ENCODE assay signal across 29 cellular contexts in the genomic region with DNA sequence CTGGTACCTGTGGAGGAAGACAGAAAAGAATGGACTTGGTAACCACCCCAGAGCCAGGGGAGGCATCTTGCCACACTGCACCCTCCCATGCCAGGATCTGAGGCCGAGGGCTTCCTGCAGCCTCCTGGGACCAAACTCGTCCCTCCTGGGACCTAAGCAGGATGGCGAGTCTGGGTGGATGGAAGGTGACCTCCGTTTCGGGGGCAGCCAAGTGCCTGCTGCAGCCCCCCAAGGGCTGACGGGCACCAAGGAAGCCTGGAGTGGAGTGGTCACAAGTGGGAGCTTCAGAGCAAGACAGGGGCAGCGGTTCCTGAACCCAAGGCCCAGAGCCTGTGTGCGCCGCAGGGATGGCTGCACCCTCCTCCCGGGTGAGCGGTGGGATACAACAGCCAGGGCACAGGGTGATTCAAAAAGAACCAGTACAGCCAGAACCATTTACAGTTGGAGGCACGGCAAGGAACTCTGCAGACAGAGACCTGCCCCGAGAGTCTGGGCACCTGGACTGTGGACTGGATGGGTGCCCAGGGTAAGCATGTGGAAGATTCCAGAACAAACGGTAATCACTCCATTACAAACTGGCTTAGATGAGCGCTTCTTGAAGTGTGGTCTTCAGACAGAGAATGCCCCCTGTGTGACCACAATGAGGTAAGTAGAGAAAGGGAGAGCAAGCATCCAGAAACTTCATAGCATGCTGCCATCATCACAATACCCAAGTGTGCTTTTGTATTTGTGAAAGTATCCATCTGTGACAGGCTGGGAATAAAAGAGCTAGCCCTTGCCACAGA. TPM values are rescaled to one million over a fixed set of nuclear protein-coding genes. Genes with fewer than 3 reads are reported as not detected.
DNase-seq lines count a peak whose midpoint lies in the region; ATAC-seq and TF ChIP-seq lines count a peak whose summit lies in the region.
"Had no signal": no experiment of that assay in that cellular context is flagged by ENCODE, and none has a peak within 500 bp of the region (broad histone marks: within the 10 kb centered on the region; RNA-seq: fewer than 3 reads in every experiment).

No MANE protein-coding gene starts in this region.

- no peak overlapping the region for H2BK5ac ChIP-seq in mesenchymal stem cell (ENCODE audit: low read depth, low read length, poor library complexity, severe bottlenecking)

- H3K36me3 ChIP-seq in ascending aorta (peaks cover 13 to 24% of the 10 kb centered on the region in 2 donors), mesenchymal stem cell (ENCODE audit: control insufficient read depth in 1 of 2, insufficient read depth in 2 of 2, low read depth in 1 of 2, low read length in 2 of 2) (peaks cover 55 to 70% of the 10 kb centered on the region in 2 experiments), thoracic aorta (peaks cover 23% of the 10 kb centered on the region), OCI-LY7 (ENCODE audit: insufficient read depth, low read length) (no peaks in the 10 kb centered on the region)
- H3K36me3 ChIP-seq: BE2C, cardiac muscle cell had no signal

- peak overlapping the region; percentile 45 for H2AK5ac ChIP-seq in mesenchymal stem cell (ENCODE audit: low read length, severe bottlenecking)

- H3K4ac ChIP-seq in mesenchymal stem cell (ENCODE audit: low read depth in 1 of 2, low read length in 2 of 2), result no peak overlapping the region

- no TSS peak for BruUV-seq in OCI-LY7 (replicated peaks; lab: Mats Ljungman, UMichigan)

- H3K4me1 ChIP-seq in ascending aorta (peaks cover 39 to 76% of the 10 kb centered on the region in 2 donors), mesenchymal stem cell (ENCODE audit: control insufficient read depth, insufficient read depth, low read depth, low read length) (peaks cover 44% of the 10 kb centered on the region), thoracic aorta (ENCODE audit: control insufficient read depth in 1 of 2, low read depth in 2 of 2) (peaks cover 56 to 92% of the 10 kb centered on the region in 2 donors), OCI-LY7 (ENCODE audit: insufficient read depth, low read length, poor library complexity, severe bottlenecking) (no peaks in the 10 kb centered on the region)

- H3K79me1 ChIP-seq in mesenchymal stem cell (replicated peaks; ENCODE audit: low read length, poor library complexity, severe bottlenecking), result peaks cover 13% of the 10 kb centered on the region

- no peak for DNase-seq in ascending aorta (ENCODE audit: low spot score in 2 of 2)
- peak; percentile 62 for DNase-seq in glomerular visceral epithelial cell (ENCODE audit: extremely low spot score)
- no peak for DNase-seq in mesenchymal stem cell
- DNase-seq in thoracic aorta (ENCODE audit: low spot score), result no peak
- no peak for DNase-seq in activated gamma-delta T cell (lab: John Stamatoyannopoulos, UW)
- DNase-seq in NCI-H69 (lab: John Stamatoyannopoulos, UW), result no peak
- no peak for DNase-seq in OCI-LY7 (ENCODE audit: low spot score)
- DNase-seq: activated B cell treated with CpG ODN at 0.5 μM for 24 hours; activated CD4-positive, alpha-beta T cell treated with anti-CD3 and anti-CD28 coated beads, Interleukin-2, amount 50 U/mL, for 1 hour; activated effector memory CD4-positive, alpha-beta T cell treated with Interleukin-2 at 50 U/mL for 16 hours; activated naive CD8-positive, alpha-beta T cell treated with anti-CD3 and anti-CD28 coated beads for 36 hours; activated T-cell treated with anti-CD3 and anti-CD28 coated beads, Interleukin-2, amount 50 U/mL, for 1 hour; anterior cingulate cortex; BE2C; DMS 273 treated with DMSO at 0.1 percent for 48 hours; EL; foreskin melanocyte; naive B cell; NCI-H1048; NCI-H187; NCI-H2171 had no signal

- POLR2A ChIA-PET in OCI-LY7 (lab: Charles Lee), result interaction anchor here (1.0 kb wide), 1 partner anchor 24 kb away, joined by 3 read pairs; no protein-coding TSS in a partner anchor

- H2BK120ac ChIP-seq in mesenchymal stem cell (ENCODE audit: low read depth, low read length), result no peak overlapping the region

- H2AFZ ChIP-seq in mesenchymal stem cell (ENCODE audit: low read depth, low read length) (no peak overlapping the region), OCI-LY7 (ENCODE audit: low read length) (no peak overlapping the region)
- H2AFZ ChIP-seq: GM23338, hepatocyte had no signal

- no peak overlapping the region for H3K23ac ChIP-seq in mesenchymal stem cell (ENCODE audit: low read length in 2 of 2)

- no peak for ATAC-seq in thoracic aorta (ENCODE audit: insufficient number of reproducible peaks, low FRiP score, low read depth)
- ATAC-seq: GM23338; stimulated activated memory B cell treated with anti-CD40 and anti-IgM and Interleukin-4, amounts not matched to agents 10 μg/mL and 1 μg/mL and 100 μg/mL, for 72 hours had no signal

- CTCF ChIA-PET in OCI-LY7 (lab: Charles Lee; ENCODE audit: unreplicated experiment), result no interaction called here

- no peaks in the 10 kb centered on the region for H3K9me3 ChIP-seq in ascending aorta
- no peaks in the 10 kb centered on the region for H3K9me3 ChIP-seq in mesenchymal stem cell (ENCODE audit: control insufficient read depth, low read length)
- no peaks in the 10 kb centered on the region for H3K9me3 ChIP-seq in thoracic aorta
- no peaks in the 10 kb centered on the region for H3K9me3 ChIP-seq in OCI-LY7 (ENCODE audit: low read length)
- H3K9me3 ChIP-seq: BE2C, neutrophil had no signal

- H2BK15ac ChIP-seq in mesenchymal stem cell (ENCODE audit: low read depth, poor library complexity, severe bottlenecking), result no peak overlapping the region

- H3K27ac ChIP-seq in ascending aorta (peak overlapping the region; percentile 95 to 99), mesenchymal stem cell (ENCODE audit: low read length, poor library complexity, severe bottlenecking) (no peak overlapping the region), thoracic aorta (peak overlapping the region; percentile 98 to 99), OCI-LY7 (ENCODE audit: low read depth, low read length, poor library complexity, severe bottlenecking) (no peak overlapping the region)
- H3K27ac ChIP-seq: cardiac muscle cell, hepatocyte, neutrophil, SK-N-MC had no signal

- no peak overlapping the region for H3K4me2 ChIP-seq in mesenchymal stem cell (ENCODE audit: low read length, poor library complexity, severe bottlenecking)
- no peak overlapping the region for H3K4me2 ChIP-seq in OCI-LY7 (ENCODE audit: low read length)
- H3K4me2 ChIP-seq: GM23338, hepatocyte had no signal

- no peak overlapping the region for H3K18ac ChIP-seq in mesenchymal stem cell (ENCODE audit: low read depth in 1 of 2, low read length in 2 of 2)

- H3K14ac ChIP-seq in mesenchymal stem cell (ENCODE audit: low read length in 2 of 2), result no peak overlapping the region

- H3K27me3 ChIP-seq in ascending aorta (no peaks in the 10 kb centered on the region), mesenchymal stem cell (ENCODE audit: control insufficient read depth in 1 of 2, insufficient read depth in 1 of 2, low read length in 2 of 2) (no peaks in the 10 kb centered on the region), thoracic aorta (replicated peaks; ENCODE audit: insufficient read depth) (no peaks in the 10 kb centered on the region)
- H3K27me3 ChIP-seq: BE2C, cardiac muscle cell, hepatocyte, neutrophil had no signal

- intact Hi-C loops in ascending aorta (cut with DNase I), result no loop called here
- intact Hi-C loops in OCI-LY7 (cut with micrococcal nuclease; ENCODE audit: unreplicated experiment), result no loop called here

- H4K91ac ChIP-seq in mesenchymal stem cell (ENCODE audit: low read length), result no peak overlapping the region

- H3K4me3 ChIP-seq in ascending aorta (no peak overlapping the region), mesenchymal stem cell (ENCODE audit: insufficient read depth in 1 of 2, low read depth in 1 of 2, low read length in 2 of 2) (no peak overlapping the region), thoracic aorta (no peak overlapping the region), OCI-LY7 (ENCODE audit: low read depth, low read length, poor library complexity, severe bottlenecking) (no peak overlapping the region)
- H3K4me3 ChIP-seq: cardiac muscle cell, GM23338, hepatocyte, SK-N-MC had no signal

- TF ChIP-seq CTCF in ascending aorta (IDR thresholded peaks at IDR 0.05) (no peak), thoracic aorta (IDR thresholded peaks at IDR 0.05) (no peak), OCI-LY7 (conservative IDR thresholded peaks at IDR 0.05; ENCODE audit: low read length) (no peak)

- H3K9me2 ChIP-seq in OCI-LY7 (ENCODE audit: insufficient read depth, low read length), result no peaks in the 10 kb centered on the region

- H3K9ac ChIP-seq in mesenchymal stem cell (ENCODE audit: low read length), result no peak overlapping the region

- H2BK12ac ChIP-seq in mesenchymal stem cell (ENCODE audit: low read length in 2 of 2), result no peak overlapping the region

- no peaks in the 10 kb centered on the region for H4K20me1 ChIP-seq in OCI-LY7 (ENCODE audit: insufficient read depth, low read length)

- 96% methylated on average over 15 of the region's 15 CpGs for WGBS in mesenchymal stem cell

- no peaks in the 10 kb centered on the region for H3K79me2 ChIP-seq in OCI-LY7 (ENCODE audit: insufficient read depth, low read depth, low read length)
- H3K79me2 ChIP-seq: hepatocyte had no signal

- H4K8ac ChIP-seq in mesenchymal stem cell (ENCODE audit: low read length), result no peak overlapping the region

RNA-seq across cellular contexts. Expression of a gene that starts 12.1 kb away (rescaled TPM):
- total RNA-seq in ascending aorta (40.0 TPM), thoracic aorta (10 to 100 TPM; 40.7 to 65.8 TPM), OCI-LY7 (2022) (15.0 and 15.2 TPM in 2 replicates)
- polyA plus RNA-seq in mesenchymal stem cell (2013, experiment 1 of 2), result 42.4 TPM
- 39.8 TPM for polyA plus RNA-seq in mesenchymal stem cell (2013, experiment 2 of 2)
- 9.5 and 10.6 TPM in 2 replicates for total RNA-seq in OCI-LY7 (2014; rRNA removed; shearing (Covaris generic))

RNA-seq across cellular contexts. Expression of a gene that starts 28.1 kb away (rescaled TPM):
- total RNA-seq in ascending aorta (11.6 TPM), thoracic aorta (10 to 100 TPM; 39.7 to 40.7 TPM), OCI-LY7 (2022) (0.06 and 0.13 TPM in 2 replicates)
- 0.23 TPM for polyA plus RNA-seq in mesenchymal stem cell (2013, experiment 1 of 2)
- 0.25 TPM for polyA plus RNA-seq in mesenchymal stem cell (2013, experiment 2 of 2)
- total RNA-seq in OCI-LY7 (2014; rRNA removed; shearing (Covaris generic)), result 0.06 and 0.10 TPM in 2 replicates
- total RNA-seq: activated naive CD8-positive, alpha-beta T cell treated with anti-CD3 and anti-CD28 coated beads for 36 hours; CD8-positive, alpha-beta memory T cell; T-helper 1 cell treated with Interleukin-12 subunit alpha and Interleukin-12 subunit beta and Interleukin-4 antibody, amounts not matched to agents 30 ng/mL and 1 ng/mL, for 36 hours had no signal

Comparison
In these comparisons a context has a peak if more than half of its experiments do, and no peak if none do; other contexts are left out.
1. H3K27ac ChIP-seq: peak in ascending aorta (2 of 2) and thoracic aorta (2 of 2); none in mesenchymal stem cell (single experiment) and OCI-LY7 (single experiment).
2. RNA of a gene that starts 28.1 kb away (total RNA-seq): 39.7 to 40.7 TPM in thoracic aorta and 11.6 TPM in ascending aorta (single experiment); 0.06 to 0.13 TPM in OCI-LY7; every median in the first group is over 10 times any median in the second.